ENCODE assay signal across 10 cellular contexts in genomic region chr6:137497722-137498463, GRCh38. TPM values are rescaled to one million over a fixed set of nuclear protein-coding genes. Genes with fewer than 3 reads are reported as not detected.
DNase-seq lines count a peak whose midpoint lies in the region; ATAC-seq, FAIRE-seq and TF ChIP-seq lines count a peak whose summit lies in the region.
"Had no signal": no experiment of that assay in that cellular context is flagged by ENCODE, and none has a peak within 500 bp of the region (broad histone marks: within the 10 kb centered on the region; RNA-seq: fewer than 3 reads in every experiment).

No MANE protein-coding gene starts in this region.

- peak in 1 of 2 donors; percentile 34 for ATAC-seq in stimulated activated naive B cell treated with anti-CD40 and anti-IgM and Interleukin-4, amounts not matched to agents 10 μg/mL and 1 μg/mL and 100 μg/mL, for 72 hours (replicated peaks)
- ATAC-seq in HG03520 (IDR thresholded peaks at IDR 0.05; ENCODE audit: unreplicated experiment): no peak
- ATAC-seq in GM18519 (IDR thresholded peaks at IDR 0.05; ENCODE audit: low FRiP score, unreplicated experiment): no peak

- peaks cover 63% of the 10 kb centered on the region for H3K27me3 Mint-ChIP-seq in activated naive CD4-positive, alpha-beta T cell treated with anti-CD3 and anti-CD28 coated beads for 36 hours (ENCODE audit: low read depth)
- H3K27me3 Mint-ChIP-seq in stimulated activated naive B cell treated with anti-CD40 and anti-IgM and Interleukin-4, amounts not matched to agents 10 μg/mL and 1 μg/mL and 100 μg/mL, for 72 hours: peaks cover 50 to 76% of the 10 kb centered on the region in 2 donors

- H3K9me3 ChIP-seq in kidney (ENCODE audit: control insufficient read depth in 1 of 2, low read length in 2 of 2): no peaks in the 10 kb centered on the region

- H3K9ac ChIP-seq in kidney (ENCODE audit: low read length in 2 of 2): no peak overlapping the region
- H3K9ac ChIP-seq: BLaER1 treated with 17β-estradiol and CSF1 and Interleukin-3, amounts not matched to agents 10 nM and 100 nM had no signal

- no peaks in the 10 kb centered on the region for H3K36me3 ChIP-seq in kidney (ENCODE audit: control insufficient read depth in 1 of 2, insufficient read depth in 2 of 2, low read length in 2 of 2)
- H3K36me3 ChIP-seq: BLaER1 treated with 17β-estradiol and CSF1 and Interleukin-3, amounts not matched to agents 10 nM and 100 nM had no signal

- no peak overlapping the region for H3K27ac ChIP-seq in kidney (ENCODE audit: low read depth in 2 of 2, low read length in 2 of 2)
- H3K27ac ChIP-seq: BLaER1 treated with 17β-estradiol and CSF1 and Interleukin-3, amounts not matched to agents 10 nM and 100 nM had no signal

- peaks cover 9 to 12% of the 10 kb centered on the region in 2 donors for H3K4me1 ChIP-seq in kidney (ENCODE audit: control insufficient read depth in 1 of 2, insufficient read depth in 1 of 2, low read depth in 1 of 2, low read length in 2 of 2)
- H3K4me1 ChIP-seq: BLaER1 treated with 17β-estradiol and CSF1 and Interleukin-3, amounts not matched to agents 10 nM and 100 nM had no signal

- H3K36me3 Mint-ChIP-seq in activated naive CD4-positive, alpha-beta T cell treated with anti-CD3 and anti-CD28 coated beads for 36 hours (ENCODE audit: low read depth): no peaks in the 10 kb centered on the region
- peaks cover 2 to 9% of the 10 kb centered on the region in 2 donors for H3K36me3 Mint-ChIP-seq in stimulated activated naive B cell treated with anti-CD40 and anti-IgM and Interleukin-4, amounts not matched to agents 10 μg/mL and 1 μg/mL and 100 μg/mL, for 72 hours

- intact Hi-C loops in activated naive CD4-positive, alpha-beta T cell treated with anti-CD3 and anti-CD28 coated beads for 36 hours (cut with micrococcal nuclease): loop anchor here (10.0 kb wide), 2 partner anchors 153 to 507 kb away; no protein-coding TSS in a partner anchor
- intact Hi-C loops in kidney (cut with DNase I): no loop called here

- no peak for FAIRE-seq in kidney (lab: Jason Lieb, UNC)

- H3K9me3 Mint-ChIP-seq in activated naive CD4-positive, alpha-beta T cell treated with anti-CD3 and anti-CD28 coated beads for 36 hours: no peaks in the 10 kb centered on the region
- peaks cover 0 to 4% of the 10 kb centered on the region in 2 donors for H3K9me3 Mint-ChIP-seq in stimulated activated naive B cell treated with anti-CD40 and anti-IgM and Interleukin-4, amounts not matched to agents 10 μg/mL and 1 μg/mL and 100 μg/mL, for 72 hours

- H3K4me3 ChIP-seq in kidney (ENCODE audit: low read length in 2 of 2): peak overlapping the region; percentile 23 to 24
- H3K4me3 ChIP-seq: BLaER1 treated with 17β-estradiol and CSF1 and Interleukin-3, amounts not matched to agents 10 nM and 100 nM had no signal

- peak overlapping the region; percentile 68 for H3K4me3 Mint-ChIP-seq in activated naive CD4-positive, alpha-beta T cell treated with anti-CD3 and anti-CD28 coated beads for 36 hours
- peak overlapping the region; percentile 70 to 71 for H3K4me3 Mint-ChIP-seq in stimulated activated naive B cell treated with anti-CD40 and anti-IgM and Interleukin-4, amounts not matched to agents 10 μg/mL and 1 μg/mL and 100 μg/mL, for 72 hours

- H3K4me1 Mint-ChIP-seq in activated naive CD4-positive, alpha-beta T cell treated with anti-CD3 and anti-CD28 coated beads for 36 hours (ENCODE audit: low read depth): peaks cover 46% of the 10 kb centered on the region
- H3K4me1 Mint-ChIP-seq in stimulated activated naive B cell treated with anti-CD40 and anti-IgM and Interleukin-4, amounts not matched to agents 10 μg/mL and 1 μg/mL and 100 μg/mL, for 72 hours: peaks cover 35 to 49% of the 10 kb centered on the region in 2 donors

- TF ChIP-seq CTCF in kidney (IDR thresholded peaks at IDR 0.05; ENCODE audit: borderline replicate concordance, extremely low read depth, insufficient read depth): no peak

- peak; percentile 66 for DNase-seq in activated effector memory CD4-positive, alpha-beta T cell treated with anti-CD3 and anti-CD28 coated beads, Interleukin-2, amount 50 U/mL, for 16 hours
- DNase-seq in activated effector memory CD4-positive, alpha-beta T cell treated with Interleukin-2 at 50 U/mL for 16 hours: no peak
- no peak for DNase-seq in activated naive CD4-positive, alpha-beta T cell treated with anti-CD3 and anti-CD28 coated beads for 36 hours
- no peak for DNase-seq in kidney
- no peak for DNase-seq in stimulated activated naive B cell treated with anti-CD40 and anti-IgM and Interleukin-4, amounts not matched to agents 10 μg/mL and 1 μg/mL and 100 μg/mL, for 72 hours
- DNase-seq in cerebellar nuclear complex (lab: John Stamatoyannopoulos, UW): no peak
- DNase-seq: T-helper 1 cell had no signal

- H3K27ac Mint-ChIP-seq in activated naive CD4-positive, alpha-beta T cell treated with anti-CD3 and anti-CD28 coated beads for 36 hours: no peak overlapping the region
- no peak overlapping the region for H3K27ac Mint-ChIP-seq in stimulated activated naive B cell treated with anti-CD40 and anti-IgM and Interleukin-4, amounts not matched to agents 10 μg/mL and 1 μg/mL and 100 μg/mL, for 72 hours

- CTCF ChIA-PET in activated naive CD4-positive, alpha-beta T cell treated with anti-CD3 and anti-CD28 coated beads for 36 hours (lab: Charles Lee): interaction anchor here (0.8 kb wide), 1 partner anchor 91 kb away, joined by 3 read pairs; no protein-coding TSS in a partner anchor

RNA-seq across cellular contexts. Expression of gene OLIG3, which starts 3.7 kb away (rescaled TPM):
- total RNA-seq in activated naive CD4-positive, alpha-beta T cell treated with anti-CD3 and anti-CD28 coated beads for 36 hours: not detected
- total RNA-seq in kidney: not detected
- polyA plus RNA-seq in kidney (ENCODE audit: insufficient read depth, low read depth, low replicate concordance): not detected
